1 cellular context compared by ENCODE assay signal in the genomic region with DNA sequence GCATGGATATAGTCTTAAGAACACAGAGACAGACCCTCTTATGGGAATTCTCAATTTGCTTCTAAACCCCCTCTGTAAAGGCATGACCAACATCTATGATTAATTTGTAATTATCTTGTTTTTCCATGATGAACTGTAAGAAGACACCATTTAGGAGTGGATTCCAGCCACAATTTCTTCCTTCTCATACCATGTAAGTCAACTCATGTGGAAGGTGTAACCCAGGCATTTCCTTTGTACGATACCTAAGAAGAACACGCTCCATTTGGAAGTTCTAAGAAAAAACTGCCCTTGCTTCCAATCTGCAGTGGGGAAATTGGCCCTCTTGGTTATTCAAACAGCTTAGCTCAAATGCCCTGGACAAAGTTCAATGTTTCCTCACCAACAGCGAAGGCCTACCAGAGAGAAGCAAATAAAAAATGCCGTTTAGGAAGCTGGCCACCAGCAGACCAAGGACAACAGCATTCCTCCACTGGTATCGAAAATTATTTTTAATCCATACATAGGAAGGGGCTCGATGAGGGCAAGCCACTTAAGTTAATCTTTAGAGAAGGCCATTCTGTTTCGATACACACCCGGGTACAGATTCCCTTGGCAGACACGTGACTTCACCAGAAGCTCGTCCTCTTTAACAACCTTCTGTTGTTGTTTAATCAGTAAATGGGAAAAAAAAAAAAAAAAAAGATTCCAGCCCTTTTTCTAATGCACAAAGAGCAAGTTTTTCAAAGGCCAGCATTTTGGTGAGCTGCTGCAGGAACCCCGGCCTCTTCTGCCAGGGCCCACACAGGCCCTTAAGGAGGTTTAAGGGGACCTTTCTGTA.
TF ChIP-seq lines count a peak whose summit lies in the region.

No MANE protein-coding gene starts in this region.

TF ChIP-seq in K562, 482 proteins besides CTCF, POLR2A, EP300 and RAD21 (continued from another document):
- TF ChIP-seq, protein P1, sequence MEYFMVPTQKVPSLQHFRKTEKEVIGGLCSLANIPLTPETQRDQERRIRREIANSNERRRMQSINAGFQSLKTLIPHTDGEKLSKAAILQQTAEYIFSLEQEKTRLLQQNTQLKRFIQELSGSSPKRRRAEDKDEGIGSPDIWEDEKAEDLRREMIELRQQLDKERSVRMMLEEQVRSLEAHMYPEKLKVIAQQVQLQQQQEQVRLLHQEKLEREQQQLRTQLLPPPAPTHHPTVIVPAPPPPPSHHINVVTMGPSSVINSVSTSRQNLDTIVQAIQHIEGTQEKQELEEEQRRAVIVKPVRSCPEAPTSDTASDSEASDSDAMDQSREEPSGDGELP (CRISPR knock-in tag; IDR thresholded peaks at IDR 0.05; ENCODE audit: borderline replicate concordance): no peak
- peak; percentile 70; the same call in 1 of the 2 replicates for TF ChIP-seq RAD51 (IDR thresholded peaks at IDR 0.05; ENCODE audit: borderline replicate concordance, low read depth)
